Comparison of ENCODE assay signal across 8 cellular contexts in genomic region chr6:113854531-113855499, GRCh38. TPM values are rescaled to one million over a fixed set of nuclear protein-coding genes. Genes with fewer than 3 reads are reported as not detected.
A peak's percentile ranks its signal among the peaks of the same experiment; 100 is the strongest.
DNase-seq lines count a peak whose midpoint lies in the region; ATAC-seq, FAIRE-seq and TF ChIP-seq lines count a peak whose summit lies in the region.

No MANE protein-coding gene starts in this region.

- DNase-seq in AG09309 (ENCODE audit: low read depth) (peak; percentile 72), GM12892 (ENCODE audit: insufficient read length) (peak; percentile 53), NCI-H1105 (lab: John Stamatoyannopoulos, UW) (peak; percentile 98), epidermal melanocyte (ENCODE audit: insufficient read length, low spot score) (peak; percentile 84), lung (ENCODE audit: low spot score) (peak; percentile 54), testis (peak; percentile 75)
- DNase-seq in stimulated activated CD4-positive, alpha-beta T cell treated with anti-CD3 and anti-CD28 coated beads, Interleukin-2, amount 100 ng/mL, for 48 hours, result no peak

- H3K4me1 ChIP-seq in lung (ENCODE audit: control insufficient read depth in 2 of 2, insufficient read depth in 2 of 2, low read length in 2 of 2) (peaks cover 0 to 4% of the 10 kb centered on the region in 2 donors), testis (no peaks in the 10 kb centered on the region)

- H3K27me3 ChIP-seq in lung (ENCODE audit: control insufficient read depth, insufficient read depth) (no peaks in the 10 kb centered on the region), testis (no peaks in the 10 kb centered on the region)

- 1 to 2% methylated on average over 55 to 56 of the region's 56 CpGs for WGBS in lung, 2 donors
- 1% methylated on average over 44 to 56 of the region's 56 CpGs for WGBS in testis, 2 donors

- H3K36me3 ChIP-seq in lung (ENCODE audit: control insufficient read depth in 2 of 2, insufficient read depth in 2 of 2, low read length in 2 of 2) (no peaks in the 10 kb centered on the region), testis (ENCODE audit: low read depth, missing control alignments) (no peaks in the 10 kb centered on the region)

- intact Hi-C loops in testis (cut with DNase I; ENCODE audit: low total_unique reads), result no loop called here

- peak; percentile 45 for ATAC-seq in SK-N-SH treated with all-trans-retinoic acid at 6 μM for 48 hours
- ATAC-seq in lung (ENCODE audit: insufficient read depth, low FRiP score), result no peak

- TF ChIP-seq POLR2A in GM12892 (IDR thresholded peaks at IDR 0.05; ENCODE audit: low read depth, low read length), result no peak
- no peak for TF ChIP-seq POLR2A in testis (IDR thresholded peaks at IDR 0.05)

- TF ChIP-seq CTCF in AG09309 (IDR thresholded peaks at IDR 0.05; ENCODE audit: control insufficient read depth, insufficient read depth, low read depth, low read length, missing control alignments), result no peak
- TF ChIP-seq CTCF in lung (IDR thresholded peaks at IDR 0.05; ENCODE audit: control extremely low read depth, extremely low read depth), result no peak
- no peak for TF ChIP-seq CTCF in testis (IDR thresholded peaks at IDR 0.05)

- peak overlapping the region; percentile 47 to 72 for H3K27ac ChIP-seq in lung (ENCODE audit: low read depth in 1 of 2, low read length in 1 of 2)
- peak overlapping the region; percentile 55 to 86 for H3K27ac ChIP-seq in testis

- peaks cover 0 to 1% of the 10 kb centered on the region in 2 donors for H3K9me3 ChIP-seq in lung (ENCODE audit: control insufficient read depth in 2 of 2, insufficient read depth in 1 of 2, low read length in 1 of 2)
- H3K9me3 ChIP-seq in testis, result no peaks in the 10 kb centered on the region

- peak; percentile 63 for FAIRE-seq in GM12892 (lab: Jason Lieb, UNC)

- H3K4me3 ChIP-seq in AG09309 (ENCODE audit: control insufficient read depth, low read depth, low read length) (peak overlapping the region; percentile 58), lung (peak overlapping the region; percentile 9), testis (peak overlapping the region; percentile 70 to 75)

TF ChIP-seq in SK-N-SH treated with all-trans-retinoic acid at 6 μM for 48 hours, 23 proteins besides CTCF, POLR2A, EP300 and RAD21:
- no peak for TF ChIP-seq ISL1 (CRISPR knock-in tag; IDR thresholded peaks at IDR 0.05)
- 0 out of 2 replicates have a peak, but pooled peaks have one; percentile 31 for TF ChIP-seq SNAI2 (CRISPR knock-in tag; IDR thresholded peaks at IDR 0.05)
- peak; percentile 98 for TF ChIP-seq ZNF8 (CRISPR knock-in tag; IDR thresholded peaks at IDR 0.05)
- TF ChIP-seq TCF4 (CRISPR knock-in tag; IDR thresholded peaks at IDR 0.05; ENCODE audit: borderline replicate concordance), result no peak
- no peak for TF ChIP-seq RARB (CRISPR knock-in tag; IDR thresholded peaks at IDR 0.05)
- no peak for TF ChIP-seq TSHZ2 (CRISPR knock-in tag; IDR thresholded peaks at IDR 0.05)

RNA-seq across cellular contexts. Expression of gene MARCKS, which starts 2.3 kb away (rescaled TPM):
- 78.9 TPM for polyA plus RNA-seq in GM12892 (2012; ENCODE audit: missing spikeins)
- total RNA-seq in lung (100 to 1,000 TPM in 1 of 2 donors, 10 to 100 TPM in 1; 77.0 to 140 TPM), testis (10 to 100 TPM; 26.6 to 32.7 TPM)
- polyA plus RNA-seq in lung (10 to 100 TPM; 17.3 to 67.4 TPM), testis (ENCODE audit: insufficient read depth, low read depth, low replicate concordance) (21.5 TPM)

Comparison
In these comparisons a context has a peak if more than half of its experiments do, and no peak if none do; other contexts are left out.
1. DNase-seq: peak in AG09309 (single experiment), GM12892 (single experiment), NCI-H1105 (single experiment), epidermal melanocyte (single experiment), lung (single experiment) and testis (single experiment); none in stimulated activated CD4-positive, alpha-beta T cell treated with anti-CD3 and anti-CD28 coated beads, Interleukin-2, amount 100 ng/mL, for 48 hours (0 of 2).
2. H3K4me3 ChIP-seq: peak in every context shown above with its lines; median percentile 72 in testis; 58 in AG09309; 9 in lung.